In genomic region chr7:37719077-37719476, GRCh38 we compare ENCODE assay signal across 1 cellular context.
TF ChIP-seq lines count a peak whose summit lies in the region.

No MANE protein-coding gene starts in this region.

TF ChIP-seq in HepG2, 621 proteins besides CTCF, POLR2A, EP300 and RAD21 (continued from another document):
- TF ChIP-seq ETS1 (CRISPR knock-in tag; IDR thresholded peaks at IDR 0.05) (no peak), RNF219 (CRISPR knock-in tag; IDR thresholded peaks at IDR 0.05) (no peak), PRMT3 (CRISPR knock-in tag; IDR thresholded peaks at IDR 0.05; ENCODE audit: borderline replicate concordance, low read depth) (no peak), DNMT1 (CRISPR knock-in tag; IDR thresholded peaks at IDR 0.05) (no peak), ZNF430 (CRISPR knock-in tag; IDR thresholded peaks at IDR 0.05) (no peak), ELF4 (CRISPR knock-in tag; IDR thresholded peaks at IDR 0.05; ENCODE audit: borderline replicate concordance) (no peak), E2F2 (CRISPR knock-in tag; IDR thresholded peaks at IDR 0.05; ENCODE audit: borderline replicate concordance) (no peak), ZNF33B (CRISPR knock-in tag; IDR thresholded peaks at IDR 0.05) (no peak), THYN1 (CRISPR knock-in tag; IDR thresholded peaks at IDR 0.05; ENCODE audit: borderline replicate concordance, low read depth) (no peak), LCORL (IDR thresholded peaks at IDR 0.05) (no peak), LCORL (CRISPR knock-in tag; IDR thresholded peaks at IDR 0.05) (no peak), ZNF720 (CRISPR knock-in tag; IDR thresholded peaks at IDR 0.05) (no peak)
